Comparison of ENCODE assay signal across 29 cellular contexts in the genomic region with DNA sequence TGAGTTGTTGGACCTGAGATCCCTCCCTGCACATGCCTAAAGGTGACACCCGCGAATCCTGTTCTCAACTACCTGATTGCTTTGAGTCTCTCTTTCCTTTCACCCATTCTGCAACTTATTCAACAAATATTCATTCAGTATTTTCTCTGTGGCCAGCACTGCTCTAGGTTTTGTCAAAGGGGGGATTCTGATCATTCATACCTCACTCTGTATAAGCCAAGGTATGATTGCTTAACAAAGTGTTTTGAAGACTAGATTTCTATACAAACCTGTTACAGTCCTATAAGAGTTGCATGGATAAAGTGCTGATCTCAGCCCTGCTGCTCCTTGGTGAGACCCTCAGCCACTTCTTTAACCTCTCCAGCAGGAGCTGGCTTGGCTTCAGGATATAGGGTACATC.
"Had no signal": no experiment of that assay in that cellular context is flagged by ENCODE, and none has a peak within 500 bp of the region (broad histone marks: within the 10 kb centered on the region; RNA-seq: fewer than 3 reads in every experiment).

No MANE protein-coding gene starts in this region.

- H3K27ac ChIP-seq: adrenal gland, body of pancreas, esophagus muscularis mucosa, foreskin keratinocyte, gastroesophageal sphincter had no signal

- H3K27ac Mint-ChIP-seq: activated CD4-positive, alpha-beta memory T cell treated with anti-CD3 and anti-CD28 coated beads for 36 hours; activated CD4-positive, alpha-beta T cell treated with anti-CD3 and anti-CD28 coated beads for 36 hours; activated CD4-positive, alpha-beta T cell treated with anti-CD3 and anti-CD28 coated beads, Interleukin-2, amount 10 ng/mL, durations not matched to agents 24 days and 14 days; activated CD8-positive, alpha-beta memory T cell treated with anti-CD3 and anti-CD28 coated beads, Interleukin-2, amount 10 ng/mL, durations not matched to agents 7 days and 5 days; activated CD8-positive, alpha-beta T cell treated with anti-CD3 and anti-CD28 coated beads, Interleukin-2, amount 10 ng/mL, durations not matched to agents 7 days and 5 days; activated naive CD4-positive, alpha-beta T cell treated with anti-CD3 and anti-CD28 coated beads for 36 hours; activated naive CD4-positive, alpha-beta T cell treated with anti-CD3 and anti-CD28 coated beads, Interleukin-2, amount 50 U/mL, for 24 hours; activated naive CD8-positive, alpha-beta T cell treated with anti-CD3 and anti-CD28 coated beads for 36 hours; activated naive CD8-positive, alpha-beta T cell treated with anti-CD3 and anti-CD28 coated beads, Interleukin-2, amount 50 U/mL, for 24 hours; activated T-cell treated with anti-CD3 and anti-CD28 coated beads, Interleukin-2, amount 50 U/mL, for 24 hours; activated T-helper 2 cell treated with anti-CD3 and anti-CD28 coated beads, Interferon-gamma antibody, Interleukin-2, Interleukin-4, amounts not matched to agents 10 μg/mL and 5 μg/mL and 100 μg/mL, durations not matched to agents 14 hours and 24 hours and 36 hours had no signal

- DNase-seq: activated CD4-positive, alpha-beta memory T cell treated with anti-CD3 and anti-CD28 coated beads for 36 hours; activated CD4-positive, alpha-beta T cell treated with anti-CD3 and anti-CD28 coated beads for 36 hours; activated CD4-positive, alpha-beta T cell treated with anti-CD3 and anti-CD28 coated beads, Interleukin-2, amount 10 ng/mL, durations not matched to agents 24 days and 14 days; activated CD4-positive, CD25-positive, alpha-beta regulatory T cell; activated CD4-positive, CD25-positive, alpha-beta regulatory T cell treated with anti-CD3 and anti-CD28 coated beads, Interleukin-2, amount 50 U/mL, for 72 hours; activated CD8-positive, alpha-beta memory T cell treated with anti-CD3 and anti-CD28 coated beads, Interleukin-2, amount 10 ng/mL, durations not matched to agents 7 days and 5 days; activated CD8-positive, alpha-beta memory T cell treated with anti-CD3 and anti-CD28 coated beads, Interleukin-2, amount 50 U/mL, for 4 hours; activated CD8-positive, alpha-beta T cell treated with anti-CD3 and anti-CD28 coated beads, Interleukin-2, amount 10 ng/mL, durations not matched to agents 7 days and 5 days; activated effector memory CD4-positive, alpha-beta T cell treated with anti-CD3 and anti-CD28 coated beads, Interleukin-2, amount 50 U/mL, for 16 hours; activated naive CD4-positive, alpha-beta T cell treated with anti-CD3 and anti-CD28 coated beads for 36 hours; activated naive CD8-positive, alpha-beta T cell treated with anti-CD3 and anti-CD28 coated beads for 36 hours; activated naive CD8-positive, alpha-beta T cell treated with anti-CD3 and anti-CD28 coated beads, Interleukin-2, amount 50 U/mL, for 24 hours; activated T-cell treated with anti-CD3 and anti-CD28 coated beads, Interleukin-2, amount 50 U/mL, for 24 hours; adrenal gland; amygdala; aorta; body of pancreas; caudate nucleus; cortex of kidney; dermis blood vessel endothelial cell; effector CD4-positive, alpha-beta T cell; effector memory CD8-positive, alpha-beta T cell; erythroblast; foreskin keratinocyte; T-helper 2 cell had no signal

- ATAC-seq: activated CD4-positive, alpha-beta T cell treated with anti-CD3 and anti-CD28 coated beads for 36 hours; activated CD8-positive, alpha-beta memory T cell treated with anti-CD3 and anti-CD28 coated beads, Interleukin-2, amount 10 ng/mL, durations not matched to agents 7 days and 5 days; activated CD8-positive, alpha-beta T cell treated with anti-CD3 and anti-CD28 coated beads, Interleukin-2, amount 10 ng/mL, durations not matched to agents 7 days and 5 days; activated naive CD8-positive, alpha-beta T cell treated with anti-CD3 and anti-CD28 coated beads, Interleukin-2, amount 50 U/mL, for 24 hours; body of pancreas; effector memory CD8-positive, alpha-beta T cell; foreskin keratinocyte; gastroesophageal sphincter had no signal

- H3K36me3 Mint-ChIP-seq: activated CD4-positive, alpha-beta memory T cell treated with anti-CD3 and anti-CD28 coated beads for 36 hours; activated naive CD4-positive, alpha-beta T cell treated with anti-CD3 and anti-CD28 coated beads, Interleukin-2, amount 50 U/mL, for 24 hours; activated naive CD8-positive, alpha-beta T cell treated with anti-CD3 and anti-CD28 coated beads for 36 hours had no signal

- H3K4me3 ChIP-seq: adrenal gland, body of pancreas, esophagus muscularis mucosa, gastroesophageal sphincter had no signal

- H3K36me3 ChIP-seq: adrenal gland, esophagus muscularis mucosa, gastroesophageal sphincter had no signal

- H3K4me3 Mint-ChIP-seq: activated CD4-positive, alpha-beta memory T cell treated with anti-CD3 and anti-CD28 coated beads for 36 hours; activated CD4-positive, alpha-beta T cell treated with anti-CD3 and anti-CD28 coated beads for 36 hours; activated CD4-positive, alpha-beta T cell treated with anti-CD3 and anti-CD28 coated beads, Interleukin-2, amount 10 ng/mL, durations not matched to agents 24 days and 14 days; activated CD8-positive, alpha-beta memory T cell treated with anti-CD3 and anti-CD28 coated beads, Interleukin-2, amount 10 ng/mL, durations not matched to agents 7 days and 5 days; activated CD8-positive, alpha-beta T cell treated with anti-CD3 and anti-CD28 coated beads, Interleukin-2, amount 10 ng/mL, durations not matched to agents 7 days and 5 days; activated naive CD4-positive, alpha-beta T cell treated with anti-CD3 and anti-CD28 coated beads for 36 hours; activated naive CD4-positive, alpha-beta T cell treated with anti-CD3 and anti-CD28 coated beads, Interleukin-2, amount 50 U/mL, for 24 hours; activated naive CD8-positive, alpha-beta T cell treated with anti-CD3 and anti-CD28 coated beads for 36 hours; activated naive CD8-positive, alpha-beta T cell treated with anti-CD3 and anti-CD28 coated beads, Interleukin-2, amount 50 U/mL, for 24 hours; activated T-cell treated with anti-CD3 and anti-CD28 coated beads, Interleukin-2, amount 50 U/mL, for 24 hours; effector memory CD8-positive, alpha-beta T cell had no signal

- H3K9me3 ChIP-seq: adrenal gland, body of pancreas, esophagus muscularis mucosa, gastroesophageal sphincter had no signal

- H3K9me3 Mint-ChIP-seq: activated CD4-positive, alpha-beta memory T cell treated with anti-CD3 and anti-CD28 coated beads for 36 hours; activated naive CD4-positive, alpha-beta T cell treated with anti-CD3 and anti-CD28 coated beads for 36 hours; activated naive CD4-positive, alpha-beta T cell treated with anti-CD3 and anti-CD28 coated beads, Interleukin-2, amount 50 U/mL, for 24 hours; activated naive CD8-positive, alpha-beta T cell treated with anti-CD3 and anti-CD28 coated beads, Interleukin-2, amount 50 U/mL, for 24 hours; activated T-helper 2 cell treated with anti-CD3 and anti-CD28 coated beads, Interferon-gamma antibody, Interleukin-2, Interleukin-4, amounts not matched to agents 10 μg/mL and 5 μg/mL and 100 μg/mL, durations not matched to agents 14 hours and 24 hours and 36 hours; effector memory CD8-positive, alpha-beta T cell had no signal

- H3K27me3 Mint-ChIP-seq: activated CD4-positive, alpha-beta memory T cell treated with anti-CD3 and anti-CD28 coated beads for 36 hours; activated CD4-positive, alpha-beta T cell treated with anti-CD3 and anti-CD28 coated beads for 36 hours; activated CD4-positive, alpha-beta T cell treated with anti-CD3 and anti-CD28 coated beads, Interleukin-2, amount 10 ng/mL, durations not matched to agents 24 days and 14 days; activated naive CD4-positive, alpha-beta T cell treated with anti-CD3 and anti-CD28 coated beads, Interleukin-2, amount 50 U/mL, for 24 hours; activated T-cell treated with anti-CD3 and anti-CD28 coated beads, Interleukin-2, amount 50 U/mL, for 24 hours; effector memory CD8-positive, alpha-beta T cell had no signal

- H3K27me3 ChIP-seq: adrenal gland, body of pancreas, esophagus muscularis mucosa, foreskin keratinocyte, gastroesophageal sphincter had no signal
